In genomic region chr1:204834752-204835151, GRCh38 we compare ENCODE assay signal across 26 cellular contexts.
"Had no signal": no experiment of that assay in that cellular context is flagged by ENCODE, and none has a peak within 500 bp of the region (broad histone marks: within the 10 kb centered on the region; RNA-seq: fewer than 3 reads in every experiment).

No MANE protein-coding gene starts in this region.

- H3K36me3 Mint-ChIP-seq: activated naive CD4-positive, alpha-beta T cell treated with anti-CD3 and anti-CD28 coated beads, Interleukin-2, amount 50 U/mL, for 72 hours had no signal

- DNase-seq: activated B cell treated with CpG ODN at 0.5 μM for 24 hours; activated CD4-positive, alpha-beta T cell treated with anti-CD3 and anti-CD28 coated beads for 1 hour; activated CD4-positive, alpha-beta T cell treated with anti-CD3 and anti-CD28 coated beads, Interleukin-2, amount 10 ng/mL, durations not matched to agents 24 days and 14 days; activated CD4-positive, alpha-beta T cell treated with anti-CD3 and anti-CD28 coated beads, Interleukin-2, amount 50 U/mL, for 48 hours; activated CD8-positive, alpha-beta memory T cell treated with anti-CD3 and anti-CD28 coated beads for 24 hours; activated effector memory CD4-positive, alpha-beta T cell treated with anti-CD3 and anti-CD28 coated beads, Interleukin-2, amount 50 U/mL, for 16 hours; activated naive CD4-positive, alpha-beta T cell treated with Interleukin-2 at 50 U/mL for 16 hours; activated naive CD8-positive, alpha-beta T cell treated with anti-CD3 and anti-CD28 coated beads, Interleukin-2, amount 50 U/mL, for 24 hours; activated T-cell treated with anti-CD3 and anti-CD28 coated beads, Interleukin-2, amount 50 U/mL, for 4 hours; amniotic stem cell; body of pancreas; MM.1S; NCI-H1436 treated with DMSO at 0.1 percent for 48 hours; NCI-H187; NCI-H2081; NCI-H446 treated with DMSO at 0.1 percent for 48 hours; NCI-H774; OCI-M1; RPMI8226 had no signal

- H3K27me3 ChIP-seq: ascending aorta, body of pancreas had no signal

- H3K4me3 Mint-ChIP-seq: activated B cell treated with CpG ODN at 0.5 μM for 24 hours; activated CD4-positive, alpha-beta T cell treated with anti-CD3 and anti-CD28 coated beads, Interleukin-2, amount 10 ng/mL, durations not matched to agents 24 days and 14 days; activated naive CD8-positive, alpha-beta T cell treated with anti-CD3 and anti-CD28 coated beads, Interleukin-2, amount 50 U/mL, for 24 hours; activated T-cell treated with anti-CD3 and anti-CD28 coated beads, Interleukin-2, amount 50 U/mL, for 4 hours; central memory CD8-positive, alpha-beta T cell; T-helper 1 cell treated with Interleukin-12 subunit alpha and Interleukin-12 subunit beta and Interleukin-4 antibody, amounts not matched to agents 30 μg/mL and 1 μg/mL, for 36 hours had no signal

- H3K36me3 ChIP-seq: ascending aorta had no signal

- H3K4me1 ChIP-seq: body of pancreas had no signal

- H3K4me1 Mint-ChIP-seq: activated B cell treated with CpG ODN at 0.5 μM for 24 hours; activated CD4-positive, alpha-beta T cell treated with anti-CD3 and anti-CD28 coated beads, Interleukin-2, amount 10 ng/mL, durations not matched to agents 24 days and 14 days; activated naive CD8-positive, alpha-beta T cell treated with anti-CD3 and anti-CD28 coated beads, Interleukin-2, amount 50 U/mL, for 24 hours; central memory CD8-positive, alpha-beta T cell had no signal

- H3K4me3 ChIP-seq: ascending aorta, body of pancreas, SK-N-MC had no signal

- H3K27ac Mint-ChIP-seq: activated B cell treated with CpG ODN at 0.5 μM for 24 hours; activated CD4-positive, alpha-beta T cell treated with anti-CD3 and anti-CD28 coated beads, Interleukin-2, amount 10 ng/mL, durations not matched to agents 24 days and 14 days; activated naive CD4-positive, alpha-beta T cell treated with anti-CD3 and anti-CD28 coated beads, Interleukin-2, amount 50 U/mL, for 72 hours; activated naive CD8-positive, alpha-beta T cell treated with anti-CD3 and anti-CD28 coated beads, Interleukin-2, amount 50 U/mL, for 24 hours; T-helper 1 cell treated with Interleukin-12 subunit alpha and Interleukin-12 subunit beta and Interleukin-4 antibody, amounts not matched to agents 30 μg/mL and 1 μg/mL, for 36 hours had no signal

- H3K9me3 ChIP-seq: ascending aorta, body of pancreas had no signal

- H3K27ac ChIP-seq: ascending aorta, body of pancreas, SK-N-MC had no signal

- ATAC-seq: activated naive CD4-positive, alpha-beta T cell treated with anti-CD3 and anti-CD28 coated beads, Interleukin-2, amount 50 U/mL, for 72 hours; activated naive CD8-positive, alpha-beta T cell treated with anti-CD3 and anti-CD28 coated beads, Interleukin-2, amount 50 U/mL, for 24 hours; activated T-cell treated with anti-CD3 and anti-CD28 coated beads, Interleukin-2, amount 50 U/mL, for 4 hours; body of pancreas; Panc1; Right ventricle myocardium inferior had no signal

- H3K9me3 Mint-ChIP-seq: activated B cell treated with CpG ODN at 0.5 μM for 24 hours; activated CD4-positive, alpha-beta T cell treated with anti-CD3 and anti-CD28 coated beads, Interleukin-2, amount 10 ng/mL, durations not matched to agents 24 days and 14 days; activated naive CD8-positive, alpha-beta T cell treated with anti-CD3 and anti-CD28 coated beads, Interleukin-2, amount 50 U/mL, for 24 hours; activated T-cell treated with anti-CD3 and anti-CD28 coated beads, Interleukin-2, amount 50 U/mL, for 4 hours; central memory CD8-positive, alpha-beta T cell; T-helper 1 cell treated with Interleukin-12 subunit alpha and Interleukin-12 subunit beta and Interleukin-4 antibody, amounts not matched to agents 30 μg/mL and 1 μg/mL, for 36 hours had no signal
